4 cellular contexts compared by ENCODE assay signal in genomic region chr6:146106532-146106931, GRCh38.
"Had no signal": no experiment of that assay in that cellular context is flagged by ENCODE, and none has a peak within 500 bp of the region (broad histone marks: within the 10 kb centered on the region; RNA-seq: fewer than 3 reads in every experiment).

No MANE protein-coding gene starts in this region.

- H3K4me3 Mint-ChIP-seq: H9 had no signal

- H3K4me3 ChIP-seq: GM23248 had no signal

- DNase-seq: GM23248, H9, HCEC 1CT, IMR-90 had no signal

- H3K27ac Mint-ChIP-seq: H9 had no signal

- H2AFZ ChIP-seq: GM23248 had no signal

- H3K27ac ChIP-seq: GM23248 had no signal
